ENCODE assay signal across 18 cellular contexts in genomic region chr7:8378349-8379019, GRCh38.
A peak's percentile ranks its signal among the peaks of the same experiment; 100 is the strongest.
DNase-seq lines count a peak whose midpoint lies in the region.
"Had no signal": no experiment of that assay in that cellular context is flagged by ENCODE, and none has a peak within 500 bp of the region (broad histone marks: within the 10 kb centered on the region; RNA-seq: fewer than 3 reads in every experiment).

No MANE protein-coding gene starts in this region.

- H3K4me1 Mint-ChIP-seq in T-helper 2 cell treated with Interferon-gamma antibody and Interleukin-4, amounts not matched to agents 5 μg/mL and 100 μg/mL, for 36 hours (ENCODE audit: low read depth), result no peaks in the 10 kb centered on the region

- H3K27ac Mint-ChIP-seq in T-helper 2 cell treated with Interferon-gamma antibody and Interleukin-4, amounts not matched to agents 5 μg/mL and 100 μg/mL, for 36 hours, result no peak overlapping the region
- H3K27ac Mint-ChIP-seq: CD4-positive, alpha-beta T cell; H9 had no signal

- peaks cover 3% of the 10 kb centered on the region for H3K27me3 Mint-ChIP-seq in T-helper 2 cell treated with Interferon-gamma antibody and Interleukin-4, amounts not matched to agents 5 μg/mL and 100 μg/mL, for 36 hours (ENCODE audit: low read depth)

- peak; percentile 47 for DNase-seq in DMS 273 (lab: John Stamatoyannopoulos, UW; ENCODE audit: unreplicated experiment)
- no peak for DNase-seq in DMS 273 treated with DMSO at 0.1 percent for 48 hours (lab: John Stamatoyannopoulos, UW)
- peak; percentile 46 for DNase-seq in NCI-H1694 (lab: John Stamatoyannopoulos, UW)
- peak; percentile 74 for DNase-seq in pons (ENCODE audit: low spot score)
- no peak for DNase-seq in islet precursor cell
- DNase-seq in NK-92 treated with Interleukin-12 subunit alpha and Interleukin-12 subunit beta, amount 100 ng/mL, for 24 hours (lab: John Stamatoyannopoulos, UW), result no peak
- no peak for DNase-seq in T-helper 2 cell treated with Interferon-gamma antibody and Interleukin-4, amounts not matched to agents 5 μg/mL and 100 μg/mL, for 36 hours (ENCODE audit: low spot score)
- DNase-seq: BE2C; CD4-positive, alpha-beta T cell; DMS79; H9; IMR-90; Karpas-422; MG63; Peyer's patch had no signal

- H3K9me3 Mint-ChIP-seq in T-helper 2 cell treated with Interferon-gamma antibody and Interleukin-4, amounts not matched to agents 5 μg/mL and 100 μg/mL, for 36 hours, result no peaks in the 10 kb centered on the region
- H3K9me3 Mint-ChIP-seq: CD4-positive, alpha-beta T cell had no signal

- no peaks in the 10 kb centered on the region for H3K36me3 Mint-ChIP-seq in T-helper 2 cell treated with Interferon-gamma antibody and Interleukin-4, amounts not matched to agents 5 μg/mL and 100 μg/mL, for 36 hours (ENCODE audit: low read depth)

- H3K27ac ChIP-seq in cingulate gyrus (ENCODE audit: low read depth, low read length), result peak overlapping the region; percentile 75
- H3K27ac ChIP-seq: 22Rv1, Peyer's patch, SK-N-MC had no signal

- no peak overlapping the region for H3K4me3 Mint-ChIP-seq in T-helper 2 cell treated with Interferon-gamma antibody and Interleukin-4, amounts not matched to agents 5 μg/mL and 100 μg/mL, for 36 hours
- H3K4me3 Mint-ChIP-seq: CD4-positive, alpha-beta T cell; H9 had no signal

Comparison
In these comparisons a context has a peak if more than half of its experiments do, and no peak if none do; other contexts are left out.
1. DNase-seq: peak in DMS 273 (single experiment), NCI-H1694 (single experiment) and pons (single experiment); none in DMS 273 treated with DMSO at 0.1 percent for 48 hours (single experiment), islet precursor cell (single experiment), NK-92 treated with Interleukin-12 subunit alpha and Interleukin-12 subunit beta, amount 100 ng/mL, for 24 hours (single experiment) and T-helper 2 cell treated with Interferon-gamma antibody and Interleukin-4, amounts not matched to agents 5 μg/mL and 100 μg/mL, for 36 hours (single experiment).